7 cellular contexts compared by ENCODE assay signal in genomic region chr6:15247214-15247749, GRCh38. TPM values are rescaled to one million over a fixed set of nuclear protein-coding genes. Genes with fewer than 3 reads are reported as not detected.
DNase-seq lines count a peak whose midpoint lies in the region; ATAC-seq and TF ChIP-seq lines count a peak whose summit lies in the region.

No MANE protein-coding gene starts in this region.

- H3K4me1 Mint-ChIP-seq in WTC11: peaks cover 54% of the 10 kb centered on the region

- no peaks in the 10 kb centered on the region for H3K9me2 ChIP-seq in hepatocyte (replicated peaks; ENCODE audit: insufficient read depth)

- intact Hi-C loops in spleen (cut with DNase I; ENCODE audit: low total_unique reads): no loop called here

- peak overlapping the region; percentile 84 for H3K4me2 ChIP-seq in hepatocyte

- TF ChIP-seq CTCF in HEK293 (tag by site-specific recombination; IDR thresholded peaks at IDR 0.05): no peak
- no peak for TF ChIP-seq CTCF in WTC11 (IDR thresholded peaks at IDR 0.05)
- no peak for TF ChIP-seq CTCF in hepatocyte (IDR thresholded peaks at IDR 0.05; ENCODE audit: poor library complexity)
- no peak for TF ChIP-seq CTCF in spleen (IDR thresholded peaks at IDR 0.05 in 8 of 11, conservative IDR thresholded peaks at IDR 0.05 in 3 of 11)

- CTCF ChIA-PET in HEK293 (lab: Yijun Ruan, JAX): interaction anchor here (0.6 to 4.0 kb wide), 4 partner anchors 194 to 669 kb away, joined by 3 to 24 read pairs (median 4); no protein-coding TSS in a partner anchor
- CTCF ChIA-PET in WTC11 (lab: Charles Lee): interaction anchor here (0.6 to 0.7 kb wide), 2 partner anchors 198 to 210 kb away, joined by 3 read pairs; no protein-coding TSS in a partner anchor

- H3K27ac ChIP-seq in HEK293 (ENCODE audit: extremely low read depth, low read depth, low read length) (peak overlapping the region; percentile 97), hepatocyte (peak overlapping the region; percentile 93), spleen (peak overlapping the region; percentile 86 to 99 (median 94))

- under 1% methylated on average over 6 of the region's 6 CpGs for WGBS in hepatocyte (ENCODE audit: low lambda C conversion rate, missing lambda C conversion rate)
- WGBS in spleen, 5 donors: 0% methylated on average over 6 of the region's 6 CpGs

- H3K4me1 ChIP-seq in HEK293 (ENCODE audit: control insufficient read depth, insufficient read depth, low read length) (peaks cover 9% of the 10 kb centered on the region), hepatocyte (ENCODE audit: insufficient read depth) (peaks cover 9% of the 10 kb centered on the region), spleen (peaks cover 3 to 73% (median 60%) of the 10 kb centered on the region in 6 donors)

- peaks cover 48% of the 10 kb centered on the region for H3K79me2 ChIP-seq in hepatocyte

- H3K27me3 ChIP-seq in hepatocyte: no peaks in the 10 kb centered on the region
- no peaks in the 10 kb centered on the region for H3K27me3 ChIP-seq in spleen (replicated peaks in 1 of 7)

- POLR2A ChIA-PET in HEK293 (lab: Yijun Ruan, JAX) (interaction anchor here (0.9 to 1.0 kb wide), 2 partner anchors 129 to 186 kb away, joined by 3 read pairs; no protein-coding TSS in a partner anchor), WTC11 (lab: Charles Lee) (interaction anchor here (0.6 to 0.7 kb wide), 3 partner anchors 23 to 424 kb away, joined by 3 to 6 read pairs (median 3); no protein-coding TSS in a partner anchor)

- H3K9me3 ChIP-seq in HEK293 (ENCODE audit: control insufficient read depth, insufficient read depth, low read depth, low read length) (no peaks in the 10 kb centered on the region), hepatocyte (ENCODE audit: low read depth) (no peaks in the 10 kb centered on the region), spleen (no peaks in the 10 kb centered on the region)

- no peaks in the 10 kb centered on the region for H3K36me3 ChIP-seq in HEK293 (ENCODE audit: control insufficient read depth in 2 of 2, insufficient read depth in 1 of 2, low read length in 2 of 2)
- no peaks in the 10 kb centered on the region for H3K36me3 ChIP-seq in hepatocyte (replicated peaks; ENCODE audit: insufficient read depth, low read depth)
- no peaks in the 10 kb centered on the region for H3K36me3 ChIP-seq in spleen

- H3K27ac Mint-ChIP-seq in WTC11: peak overlapping the region; percentile 98

- no peak for DNase-seq in WTC11 (ENCODE audit: low spot score)
- no peak for DNase-seq in hepatocyte (ENCODE audit: low spot score)
- DNase-seq in spleen: no peak
- no peak for DNase-seq in NCI-H1105 (lab: John Stamatoyannopoulos, UW)
- no peak for DNase-seq in DMS53 (lab: John Stamatoyannopoulos, UW)

- peak overlapping the region; percentile 96 for H3K4me3 ChIP-seq in HEK293 (ENCODE audit: low read depth, low read length)
- peak overlapping the region; percentile 81 for H3K4me3 ChIP-seq in hepatocyte
- peak overlapping the region; percentile 69 to 95 (median 90) for H3K4me3 ChIP-seq in spleen

- H3K9me3 Mint-ChIP-seq in WTC11: no peaks in the 10 kb centered on the region

- peak overlapping the region; percentile 41 for H2AFZ ChIP-seq in hepatocyte

- H3K27me3 Mint-ChIP-seq in WTC11 (ENCODE audit: low read depth): no peaks in the 10 kb centered on the region

- no peak for TF ChIP-seq POLR2A in spleen (IDR thresholded peaks at IDR 0.05)

- H3K36me3 Mint-ChIP-seq in WTC11: peaks cover 29% of the 10 kb centered on the region

- ATAC-seq in WTC11 (no peak), GM21717 (IDR thresholded peaks at IDR 0.05; ENCODE audit: unreplicated experiment) (no peak)

- peaks cover 12% of the 10 kb centered on the region for H4K20me1 ChIP-seq in hepatocyte (ENCODE audit: insufficient read depth, poor library complexity, severe bottlenecking)

- peak overlapping the region; percentile 100 for H3K4me3 Mint-ChIP-seq in WTC11

TF ChIP-seq in HEK293, 187 proteins besides CTCF, POLR2A, EP300 and RAD21 (continues in another document):
- TF ChIP-seq ZNF37A (tag by site-specific recombination; IDR thresholded peaks at IDR 0.05) (no peak), GLIS2 (tag by site-specific recombination; IDR thresholded peaks at IDR 0.05) (no peak), ZNF155 (tag by site-specific recombination; IDR thresholded peaks at IDR 0.05) (no peak), ZNF596 (tag by site-specific recombination; IDR thresholded peaks at IDR 0.05) (no peak), MYNN (tag by site-specific recombination; IDR thresholded peaks at IDR 0.05; ENCODE audit: borderline replicate concordance) (no peak), ZNF350 (tag by site-specific recombination; IDR thresholded peaks at IDR 0.05) (no peak), FEZF1 (tag by site-specific recombination; IDR thresholded peaks at IDR 0.05) (no peak), ZNF140 (tag by site-specific recombination; IDR thresholded peaks at IDR 0.05) (no peak), ZNF580 (tag by site-specific recombination; IDR thresholded peaks at IDR 0.05) (no peak), ZNF362 (tag by site-specific recombination; IDR thresholded peaks at IDR 0.05) (peak; percentile 74)
- TF ChIP-seq, protein P1, sequence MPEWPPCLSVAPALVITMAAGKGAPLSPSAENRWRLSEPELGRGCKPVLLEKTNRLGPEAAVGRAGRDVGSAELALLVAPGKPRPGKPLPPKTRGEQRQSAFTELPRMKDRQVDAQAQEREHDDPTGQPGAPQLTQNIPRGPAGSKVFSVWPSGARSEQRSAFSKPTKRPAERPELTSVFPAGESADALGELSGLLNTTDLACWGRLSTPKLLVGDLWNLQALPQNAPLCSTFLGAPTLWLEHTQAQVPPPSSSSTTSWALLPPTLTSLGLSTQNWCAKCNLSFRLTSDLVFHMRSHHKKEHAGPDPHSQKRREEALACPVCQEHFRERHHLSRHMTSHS (tag by site-specific recombination; IDR thresholded peaks at IDR 0.05): no peak

TF ChIP-seq in WTC11, 78 proteins besides CTCF, POLR2A, EP300 and RAD21:
- no peak for TF ChIP-seq ESRRA (CRISPR knock-in tag; IDR thresholded peaks at IDR 0.05; ENCODE audit: borderline replicate concordance)
- no peak for TF ChIP-seq PRDM15 (CRISPR knock-in tag; IDR thresholded peaks at IDR 0.05)
- TF ChIP-seq CBFB (CRISPR knock-in tag; IDR thresholded peaks at IDR 0.05; ENCODE audit: low read depth): no peak
- no peak for TF ChIP-seq CREM (CRISPR knock-in tag; IDR thresholded peaks at IDR 0.05)
- TF ChIP-seq, protein P2, sequence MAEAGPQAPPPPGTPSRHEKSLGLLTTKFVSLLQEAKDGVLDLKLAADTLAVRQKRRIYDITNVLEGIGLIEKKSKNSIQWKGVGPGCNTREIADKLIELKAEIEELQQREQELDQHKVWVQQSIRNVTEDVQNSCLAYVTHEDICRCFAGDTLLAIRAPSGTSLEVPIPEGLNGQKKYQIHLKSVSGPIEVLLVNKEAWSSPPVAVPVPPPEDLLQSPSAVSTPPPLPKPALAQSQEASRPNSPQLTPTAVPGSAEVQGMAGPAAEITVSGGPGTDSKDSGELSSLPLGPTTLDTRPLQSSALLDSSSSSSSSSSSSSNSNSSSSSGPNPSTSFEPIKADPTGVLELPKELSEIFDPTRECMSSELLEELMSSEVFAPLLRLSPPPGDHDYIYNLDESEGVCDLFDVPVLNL (CRISPR knock-in tag; IDR thresholded peaks at IDR 0.05; ENCODE audit: borderline replicate concordance, low read depth): no peak
- TF ChIP-seq TCF7 (CRISPR knock-in tag; IDR thresholded peaks at IDR 0.05; ENCODE audit: low read depth): no peak
- TF ChIP-seq, protein P3, sequence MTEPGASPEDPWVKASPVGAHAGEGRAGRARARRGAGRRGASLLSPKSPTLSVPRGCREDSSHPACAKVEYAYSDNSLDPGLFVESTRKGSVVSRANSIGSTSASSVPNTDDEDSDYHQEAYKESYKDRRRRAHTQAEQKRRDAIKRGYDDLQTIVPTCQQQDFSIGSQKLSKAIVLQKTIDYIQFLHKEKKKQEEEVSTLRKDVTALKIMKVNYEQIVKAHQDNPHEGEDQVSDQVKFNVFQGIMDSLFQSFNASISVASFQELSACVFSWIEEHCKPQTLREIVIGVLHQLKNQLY (CRISPR knock-in tag; IDR thresholded peaks at IDR 0.05): no peak
TF ChIP-seq in WTC11: peak in this region for 0.

RNA-seq across cellular contexts. Expression of gene JARID2, which starts 1.4 kb away (rescaled TPM):
- total RNA-seq in WTC11 (2021) (166 to 180 TPM (median 167 TPM) in 3 replicates), hepatocyte (7.7 and 11.6 TPM in 2 replicates), spleen (10 to 100 TPM; 18.6 to 27.1 (median 22.0) TPM)
- polyA plus RNA-seq in hepatocyte (4.6 and 6.8 TPM in 2 replicates), spleen (1 to 10 TPM; 4.4 to 5.6 (median 5.3) TPM)
